In genomic region chr9:134411451-134412297, GRCh38 we compare ENCODE assay signal across 15 cellular contexts.
A peak's percentile ranks its signal among the peaks of the same experiment; 100 is the strongest.
DNase-seq lines count a peak whose midpoint lies in the region; ATAC-seq and TF ChIP-seq lines count a peak whose summit lies in the region.
"Had no signal": no experiment of that assay in that cellular context is flagged by ENCODE, and none has a peak within 500 bp of the region (broad histone marks: within the 10 kb centered on the region; RNA-seq: fewer than 3 reads in every experiment).

No MANE protein-coding gene starts in this region.

- intact Hi-C loops in HCT116 (cut with micrococcal nuclease) (no loop called here), left ventricle myocardium inferior (cut with micrococcal nuclease) (loop anchor here (10.0 kb wide), 1 partner anchor 47 kb away; no protein-coding TSS in a partner anchor), gastrocnemius medialis (cut with DNase I; ENCODE audit: low total_unique reads) (loop anchor here (5.0 kb wide), 1 partner anchor 1541 kb away; no protein-coding TSS in a partner anchor), OCI-LY7 (cut with micrococcal nuclease; ENCODE audit: unreplicated experiment) (no loop called here)

- no peaks in the 10 kb centered on the region for H3K9me2 ChIP-seq in HCT116 (ENCODE audit: insufficient read depth)
- H3K9me2 ChIP-seq in OCI-LY7 (ENCODE audit: insufficient read depth, low read length) = no peaks in the 10 kb centered on the region

- H3K4me2 ChIP-seq in HCT116 (ENCODE audit: low read length) (0 out of 2 replicates have a peak overlapping the region, but pooled peaks have one; percentile 9), OCI-LY7 (ENCODE audit: low read length) (no peak overlapping the region)

- CTCF ChIA-PET in HCT116 (lab: Charles Lee) = no interaction called here
- CTCF ChIA-PET in OCI-LY7 (lab: Charles Lee; ENCODE audit: unreplicated experiment) = no interaction called here

- H3K79me2 ChIP-seq in HCT116 (ENCODE audit: insufficient read depth, low read length) (peaks cover 9% of the 10 kb centered on the region; the same call in 1 of the 2 replicates), OCI-LY7 (ENCODE audit: insufficient read depth, low read depth, low read length) (no peaks in the 10 kb centered on the region)

- H2AFZ ChIP-seq in HCT116 (ENCODE audit: low read depth, low read length, poor library complexity, severe bottlenecking) (no peak overlapping the region), OCI-LY7 (ENCODE audit: low read length) (no peak overlapping the region)

- H4K20me1 ChIP-seq in HCT116 (ENCODE audit: insufficient read depth) (no peaks in the 10 kb centered on the region), OCI-LY7 (ENCODE audit: insufficient read depth, low read length) (no peaks in the 10 kb centered on the region)

- RAD21 ChIA-PET in HCT116 (lab: Charles Lee; ENCODE audit: low non-redundant PET in 1 of 2, low total read pairs in 2 of 2, uncharacterized antibody in 2 of 2, unreplicated experiment in 2 of 2) = no interaction called here

- H3K4me1 ChIP-seq in HCT116 (ENCODE audit: control insufficient read depth in 1 of 2, insufficient read depth in 2 of 2, low read length in 2 of 2) (peaks cover 35 to 60% of the 10 kb centered on the region in 2 experiments), left ventricle myocardium inferior (peaks cover 94% of the 10 kb centered on the region), gastrocnemius medialis (peaks cover 85 to 87% of the 10 kb centered on the region in 2 donors), OCI-LY7 (ENCODE audit: insufficient read depth, low read length, poor library complexity, severe bottlenecking) (peaks cover 12% of the 10 kb centered on the region)

- no peaks in the 10 kb centered on the region for H3K27me3 ChIP-seq in HCT116 (ENCODE audit: insufficient read depth, low read length)
- no peaks in the 10 kb centered on the region for H3K27me3 ChIP-seq in left ventricle myocardium inferior (ENCODE audit: low read depth)
- no peaks in the 10 kb centered on the region for H3K27me3 ChIP-seq in gastrocnemius medialis

- H3K27ac ChIP-seq in HCT116 (ENCODE audit: low read depth, low read length) (no peak overlapping the region), SK-N-MC (0 out of 2 replicates have a peak overlapping the region, but pooled peaks have one; percentile 11), left ventricle myocardium inferior (replicated peaks) (peak overlapping the region; percentile 92), gastrocnemius medialis (peak overlapping the region; percentile 90 to 98 (median 98)), OCI-LY7 (ENCODE audit: low read depth, low read length, poor library complexity, severe bottlenecking) (no peak overlapping the region)

- TF ChIP-seq CTCF in HCT116 (IDR thresholded peaks at IDR 0.05 in 2 of 3, conservative IDR thresholded peaks at IDR 0.05 in 1 of 3; ENCODE audit: borderline replicate concordance in 1 of 3, insufficient read depth in 1 of 3, low read depth in 2 of 3, low read length in 2 of 3) = no peak
- no peak for TF ChIP-seq CTCF in left ventricle myocardium inferior (IDR thresholded peaks at IDR 0.05; ENCODE audit: borderline replicate concordance)
- no peak for TF ChIP-seq CTCF in gastrocnemius medialis (IDR thresholded peaks at IDR 0.05 in 4 of 5, conservative IDR thresholded peaks at IDR 0.05 in 1 of 5)
- TF ChIP-seq CTCF in OCI-LY7 (conservative IDR thresholded peaks at IDR 0.05; ENCODE audit: low read length) = no peak

- H3K9ac ChIP-seq in HCT116 (ENCODE audit: low read length) (no peak overlapping the region), SK-N-MC (ENCODE audit: insufficient read length) (no peak overlapping the region)

- TF ChIP-seq POLR2A in HCT116 (IDR thresholded peaks at IDR 0.05; ENCODE audit: borderline replicate concordance, extremely low read depth, insufficient read depth, insufficient read length) (no peak), gastrocnemius medialis (IDR thresholded peaks at IDR 0.05) (no peak)

- BruUV-seq in HCT116 (replicated peaks; lab: Mats Ljungman, UMichigan) = no TSS peak
- BruUV-seq in OCI-LY7 (replicated peaks; lab: Mats Ljungman, UMichigan) = no TSS peak

- ATAC-seq in HCT116 (no peak), gastrocnemius medialis (no peak), HG03342 (IDR thresholded peaks at IDR 0.05; ENCODE audit: unreplicated experiment) (no peak)
- ATAC-seq: T-cell had no signal

- no peak for TF ChIP-seq RAD21 in HCT116 (IDR thresholded peaks at IDR 0.05; ENCODE audit: low read depth)

- H3K36me3 ChIP-seq in HCT116 (ENCODE audit: control insufficient read depth in 1 of 2, insufficient read depth in 2 of 2, low read length in 2 of 2) (no peaks in the 10 kb centered on the region), SK-N-MC (ENCODE audit: insufficient read depth, low read length) (peaks cover 4% of the 10 kb centered on the region; the same call in 1 of the 2 replicates), left ventricle myocardium inferior (peaks cover 6% of the 10 kb centered on the region), gastrocnemius medialis (no peaks in the 10 kb centered on the region), OCI-LY7 (ENCODE audit: insufficient read depth, low read length) (no peaks in the 10 kb centered on the region)

- H3K4me3 ChIP-seq in HCT116 (replicated peaks in 1 of 2; ENCODE audit: low read depth in 1 of 2, low read length in 2 of 2) = no peak overlapping the region
- H3K4me3 ChIP-seq in SK-N-MC = no peak overlapping the region
- peak overlapping the region; percentile 30 for H3K4me3 ChIP-seq in left ventricle myocardium inferior
- peak overlapping the region in 1 of 4 donors; percentile 37 for H3K4me3 ChIP-seq in gastrocnemius medialis
- no peak overlapping the region for H3K4me3 ChIP-seq in OCI-LY7 (ENCODE audit: low read depth, low read length, poor library complexity, severe bottlenecking)
- H3K4me3 ChIP-seq: prostate gland had no signal

- POLR2A ChIA-PET in HCT116 (lab: Charles Lee) = no interaction called here
- POLR2A ChIA-PET in OCI-LY7 (lab: Charles Lee) = no interaction called here

- H3K9me3 ChIP-seq in HCT116 (ENCODE audit: control insufficient read depth in 1 of 2, insufficient read depth in 1 of 2, low read depth in 1 of 2, low read length in 2 of 2) = no peaks in the 10 kb centered on the region
- H3K9me3 ChIP-seq in SK-N-MC (ENCODE audit: low read depth, low read length) = no peaks in the 10 kb centered on the region
- H3K9me3 ChIP-seq in left ventricle myocardium inferior (replicated peaks) = no peaks in the 10 kb centered on the region
- H3K9me3 ChIP-seq in gastrocnemius medialis = no peaks in the 10 kb centered on the region
- no peaks in the 10 kb centered on the region for H3K9me3 ChIP-seq in OCI-LY7 (ENCODE audit: low read length)
- H3K9me3 ChIP-seq: prostate gland had no signal

- in situ Hi-C loops in gastrocnemius medialis (cut with MboI; ENCODE audit: low sequenced_read_pairs in 4 of 4) = no loop called here

- DNase-seq in HCT116 (ENCODE audit: low read depth, low spot score) (no peak), SK-N-MC (ENCODE audit: low read depth, low spot score) (no peak), left ventricle myocardium inferior (peak; percentile 69), gastrocnemius medialis (peak in 1 of 2 donors; percentile 63), NCI-H187 (lab: John Stamatoyannopoulos, UW) (no peak), DMS114 treated with DMSO at 0.1 percent for 48 hours (lab: John Stamatoyannopoulos, UW; ENCODE audit: unreplicated experiment) (no peak), OCI-LY7 (ENCODE audit: low spot score) (no peak)
- DNase-seq: activated CD4-positive, CD25-positive, alpha-beta regulatory T cell treated with anti-CD3 and anti-CD28 coated beads, Interleukin-2, amount 50 U/mL, for 72 hours; activated CD8-positive, alpha-beta memory T cell treated with anti-CD3 and anti-CD28 coated beads, Interleukin-2, amount 50 U/mL, for 4 hours; activated naive CD8-positive, alpha-beta T cell treated with anti-CD3 and anti-CD28 coated beads for 36 hours; cortex of kidney; NCI-H446 treated with DMSO at 0.1 percent for 48 hours; T-cell had no signal

TF ChIP-seq in HCT116, 20 proteins besides CTCF, POLR2A, EP300 and RAD21 (continues in another document):
- TF ChIP-seq EZH2phosphoT487 (IDR thresholded peaks at IDR 0.05; ENCODE audit: borderline replicate concordance) (no peak), CBX3 (IDR thresholded peaks at IDR 0.05; ENCODE audit: low read depth) (no peak), ZFX (IDR thresholded peaks at IDR 0.05) (no peak), MAX (IDR thresholded peaks at IDR 0.05) (no peak), FOSL1 (IDR thresholded peaks at IDR 0.05; ENCODE audit: low read depth) (no peak), JUND (IDR thresholded peaks at IDR 0.05) (no peak), SP1 (IDR thresholded peaks at IDR 0.05; ENCODE audit: low read depth) (no peak), ZNF274 (IDR thresholded peaks at IDR 0.05; ENCODE audit: low read depth, low read length) (no peak), SRF (IDR thresholded peaks at IDR 0.05; ENCODE audit: low read depth) (no peak), POLR2AphosphoS5 (IDR thresholded peaks at IDR 0.05; ENCODE audit: low read depth, low read length) (no peak), SIN3A (IDR thresholded peaks at IDR 0.05; ENCODE audit: low read depth) (no peak), EGR1 (IDR thresholded peaks at IDR 0.05; ENCODE audit: low read depth) (no peak), ELF1 (IDR thresholded peaks at IDR 0.05; ENCODE audit: borderline replicate concordance, low read depth) (no peak), YY1 (IDR thresholded peaks at IDR 0.05; ENCODE audit: extremely low read depth, insufficient replicate concordance, low read depth, low read length) (no peak)
- TF ChIP-seq, protein P1, sequence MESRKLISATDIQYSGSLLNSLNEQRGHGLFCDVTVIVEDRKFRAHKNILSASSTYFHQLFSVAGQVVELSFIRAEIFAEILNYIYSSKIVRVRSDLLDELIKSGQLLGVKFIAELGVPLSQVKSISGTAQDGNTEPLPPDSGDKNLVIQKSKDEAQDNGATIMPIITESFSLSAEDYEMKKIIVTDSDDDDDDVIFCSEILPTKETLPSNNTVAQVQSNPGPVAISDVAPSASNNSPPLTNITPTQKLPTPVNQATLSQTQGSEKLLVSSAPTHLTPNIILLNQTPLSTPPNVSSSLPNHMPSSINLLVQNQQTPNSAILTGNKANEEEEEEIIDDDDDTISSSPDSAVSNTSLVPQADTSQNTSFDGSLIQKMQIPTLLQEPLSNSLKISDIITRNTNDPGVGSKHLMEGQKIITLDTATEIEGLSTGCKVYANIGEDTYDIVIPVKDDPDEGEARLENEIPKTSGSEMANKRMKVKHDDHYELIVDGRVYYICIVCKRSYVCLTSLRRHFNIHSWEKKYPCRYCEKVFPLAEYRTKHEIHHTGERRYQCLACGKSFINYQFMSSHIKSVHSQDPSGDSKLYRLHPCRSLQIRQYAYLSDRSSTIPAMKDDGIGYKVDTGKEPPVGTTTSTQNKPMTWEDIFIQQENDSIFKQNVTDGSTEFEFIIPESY (IDR thresholded peaks at IDR 0.05; ENCODE audit: extremely low read depth, insufficient replicate concordance, low read length) = no peak

Comparison
In these comparisons a context has a peak if more than half of its experiments do, and no peak if none do; other contexts are left out.
1. H3K27ac ChIP-seq: peak in SK-N-MC (single experiment), left ventricle myocardium inferior (single experiment) and gastrocnemius medialis (4 of 4); none in HCT116 (single experiment) and OCI-LY7 (single experiment).
2. intact Hi-C loops: an anchor here in left ventricle myocardium inferior (10.0 kb wide) and gastrocnemius medialis (5.0 kb wide); none called in HCT116 and OCI-LY7.